ENCODE assay signal across 18 cellular contexts in genomic region chr14:92711976-92712653, GRCh38. TPM values are rescaled to one million over a fixed set of nuclear protein-coding genes. Genes with fewer than 3 reads are reported as not detected.
"Had no signal": no experiment of that assay in that cellular context is flagged by ENCODE, and none has a peak within 500 bp of the region (broad histone marks: within the 10 kb centered on the region; RNA-seq: fewer than 3 reads in every experiment).

No MANE protein-coding gene starts in this region.

- H3K27ac ChIP-seq: pancreas, testis, transverse colon had no signal

- H3K36me3 Mint-ChIP-seq: natural killer cell treated with Interleukin-12 subunit alpha and Interleukin-12 subunit beta and Interleukin-15 and Interleukin-18, amount 100 ng/mL, for 72 hours had no signal

- ATAC-seq: esophagus mucosa; gastroesophageal sphincter; left colon; left ventricle myocardium superior; natural killer cell treated with Interleukin-12 subunit alpha and Interleukin-12 subunit beta and Interleukin-15 and Interleukin-18, amount 100 ng/mL, for 72 hours; pancreas; right cardiac atrium; stimulated activated naive CD8-positive, alpha-beta T cell treated with anti-CD3 and anti-CD28 coated beads, Interleukin-15, Interleukin-2, amounts not matched to agents 100 U/mL and 50 U/mL, for 24 hours had no signal

- H3K27ac Mint-ChIP-seq: natural killer cell treated with Interleukin-12 subunit alpha and Interleukin-12 subunit beta and Interleukin-15 and Interleukin-18, amount 100 ng/mL, for 72 hours; progenitor cell of endocrine pancreas had no signal

- H3K4me3 Mint-ChIP-seq: natural killer cell treated with Interleukin-12 subunit alpha and Interleukin-12 subunit beta and Interleukin-15 and Interleukin-18, amount 100 ng/mL, for 72 hours had no signal

- H3K27me3 Mint-ChIP-seq: progenitor cell of endocrine pancreas had no signal

- DNase-seq: effector CD8-positive, alpha-beta T cell; foreskin fibroblast; glutamatergic neuron; left colon; left ventricle myocardium superior; mesenchymal stem cell; midbrain; occipital lobe; pancreas; right cardiac atrium; stimulated activated CD4-positive, alpha-beta T cell treated with anti-CD3 and anti-CD28 coated beads, Interleukin-2, amount 100 ng/mL, for 48 hours; stimulated activated naive CD8-positive, alpha-beta T cell treated with anti-CD3 and anti-CD28 coated beads, Interleukin-15, Interleukin-2, amounts not matched to agents 100 U/mL and 50 U/mL, for 24 hours; testis; transverse colon had no signal

- H3K9me3 ChIP-seq: gastroesophageal sphincter, pancreas, testis, transverse colon had no signal

- H3K9me3 Mint-ChIP-seq: natural killer cell treated with Interleukin-12 subunit alpha and Interleukin-12 subunit beta and Interleukin-15 and Interleukin-18, amount 100 ng/mL, for 72 hours had no signal

RNA-seq across cellular contexts. Expression of gene LGMN, which starts 36.3 kb away (rescaled TPM):
- total RNA-seq: natural killer cell treated with Interleukin-12 subunit alpha and Interleukin-12 subunit beta and Interleukin-15 and Interleukin-18, amount 100 ng/mL, for 72 hours had no signal
